ENCODE assay signal across 1 cellular context in genomic region chr2:1653137-1653789, GRCh38.
TF ChIP-seq lines count a peak whose summit lies in the region.

No MANE protein-coding gene starts in this region.

TF ChIP-seq in GM23338, 12 proteins besides CTCF, POLR2A, EP300 and RAD21 (continued from another document):
- TF ChIP-seq, protein P1, sequence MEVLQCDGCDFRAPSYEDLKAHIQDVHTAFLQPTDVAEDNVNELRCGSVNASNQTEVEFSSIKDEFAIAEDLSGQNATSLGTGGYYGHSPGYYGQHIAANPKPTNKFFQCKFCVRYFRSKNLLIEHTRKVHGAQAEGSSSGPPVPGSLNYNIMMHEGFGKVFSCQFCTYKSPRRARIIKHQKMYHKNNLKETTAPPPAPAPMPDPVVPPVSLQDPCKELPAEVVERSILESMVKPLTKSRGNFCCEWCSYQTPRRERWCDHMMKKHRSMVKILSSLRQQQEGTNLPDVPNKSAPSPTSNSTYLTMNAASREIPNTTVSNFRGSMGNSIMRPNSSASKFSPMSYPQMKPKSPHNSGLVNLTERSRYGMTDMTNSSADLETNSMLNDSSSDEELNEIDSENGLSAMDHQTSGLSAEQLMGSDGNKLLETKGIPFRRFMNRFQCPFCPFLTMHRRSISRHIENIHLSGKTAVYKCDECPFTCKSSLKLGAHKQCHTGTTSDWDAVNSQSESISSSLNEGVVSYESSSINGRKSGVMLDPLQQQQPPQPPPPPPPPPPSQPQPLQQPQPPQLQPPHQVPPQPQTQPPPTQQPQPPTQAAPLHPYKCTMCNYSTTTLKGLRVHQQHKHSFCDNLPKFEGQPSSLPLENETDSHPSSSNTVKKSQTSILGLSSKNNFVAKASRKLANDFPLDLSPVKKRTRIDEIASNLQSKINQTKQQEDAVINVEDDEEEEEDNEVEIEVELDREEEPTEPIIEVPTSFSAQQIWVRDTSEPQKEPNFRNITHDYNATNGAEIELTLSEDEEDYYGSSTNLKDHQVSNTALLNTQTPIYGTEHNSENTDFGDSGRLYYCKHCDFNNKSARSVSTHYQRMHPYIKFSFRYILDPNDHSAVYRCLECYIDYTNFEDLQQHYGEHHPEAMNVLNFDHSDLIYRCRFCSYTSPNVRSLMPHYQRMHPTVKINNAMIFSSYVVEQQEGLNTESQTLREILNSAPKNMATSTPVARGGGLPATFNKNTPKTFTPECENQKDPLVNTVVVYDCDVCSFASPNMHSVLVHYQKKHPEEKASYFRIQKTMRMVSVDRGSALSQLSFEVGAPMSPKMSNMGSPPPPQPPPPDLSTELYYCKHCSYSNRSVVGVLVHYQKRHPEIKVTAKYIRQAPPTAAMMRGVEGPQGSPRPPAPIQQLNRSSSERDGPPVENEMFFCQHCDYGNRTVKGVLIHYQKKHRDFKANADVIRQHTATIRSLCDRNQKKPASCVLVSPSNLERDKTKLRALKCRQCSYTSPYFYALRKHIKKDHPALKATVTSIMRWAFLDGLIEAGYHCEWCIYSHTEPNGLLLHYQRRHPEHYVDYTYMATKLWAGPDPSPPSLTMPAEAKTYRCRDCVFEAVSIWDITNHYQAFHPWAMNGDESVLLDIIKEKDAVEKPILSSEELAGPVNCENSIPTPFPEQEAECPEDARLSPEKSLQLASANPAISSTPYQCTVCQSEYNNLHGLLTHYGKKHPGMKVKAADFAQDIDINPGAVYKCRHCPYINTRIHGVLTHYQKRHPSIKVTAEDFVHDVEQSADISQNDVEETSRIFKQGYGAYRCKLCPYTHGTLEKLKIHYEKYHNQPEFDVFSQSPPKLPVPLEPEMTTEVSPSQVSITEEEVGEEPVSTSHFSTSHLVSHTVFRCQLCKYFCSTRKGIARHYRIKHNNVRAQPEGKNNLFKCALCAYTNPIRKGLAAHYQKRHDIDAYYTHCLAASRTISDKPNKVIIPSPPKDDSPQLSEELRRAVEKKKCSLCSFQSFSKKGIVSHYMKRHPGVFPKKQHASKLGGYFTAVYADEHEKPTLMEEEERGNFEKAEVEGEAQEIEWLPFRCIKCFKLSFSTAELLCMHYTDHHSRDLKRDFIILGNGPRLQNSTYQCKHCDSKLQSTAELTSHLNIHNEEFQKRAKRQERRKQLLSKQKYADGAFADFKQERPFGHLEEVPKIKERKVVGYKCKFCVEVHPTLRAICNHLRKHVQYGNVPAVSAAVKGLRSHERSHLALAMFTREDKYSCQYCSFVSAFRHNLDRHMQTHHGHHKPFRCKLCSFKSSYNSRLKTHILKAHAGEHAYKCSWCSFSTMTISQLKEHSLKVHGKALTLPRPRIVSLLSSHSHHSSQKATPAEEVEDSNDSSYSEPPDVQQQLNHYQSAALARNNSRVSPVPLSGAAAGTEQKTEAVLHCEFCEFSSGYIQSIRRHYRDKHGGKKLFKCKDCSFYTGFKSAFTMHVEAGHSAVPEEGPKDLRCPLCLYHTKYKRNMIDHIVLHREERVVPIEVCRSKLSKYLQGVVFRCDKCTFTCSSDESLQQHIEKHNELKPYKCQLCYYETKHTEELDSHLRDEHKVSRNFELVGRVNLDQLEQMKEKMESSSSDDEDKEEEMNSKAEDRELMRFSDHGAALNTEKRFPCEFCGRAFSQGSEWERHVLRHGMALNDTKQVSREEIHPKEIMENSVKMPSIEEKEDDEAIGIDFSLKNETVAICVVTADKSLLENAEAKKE (CRISPR knock-in tag; IDR thresholded peaks at IDR 0.05) = no peak
- TF ChIP-seq JUNB (IDR thresholded peaks at IDR 0.05; ENCODE audit: unreplicated experiment) (no peak), ZNF114 (CRISPR knock-in tag; IDR thresholded peaks at IDR 0.05) (no peak), EZH2 (IDR thresholded peaks at IDR 0.05; ENCODE audit: low read depth, unreplicated experiment) (no peak), NANOG (IDR thresholded peaks at IDR 0.05; ENCODE audit: borderline replicate concordance) (no peak), ETS1 (IDR thresholded peaks at IDR 0.05) (no peak)
